ENCODE assay signal across 1 cellular context in the genomic region with DNA sequence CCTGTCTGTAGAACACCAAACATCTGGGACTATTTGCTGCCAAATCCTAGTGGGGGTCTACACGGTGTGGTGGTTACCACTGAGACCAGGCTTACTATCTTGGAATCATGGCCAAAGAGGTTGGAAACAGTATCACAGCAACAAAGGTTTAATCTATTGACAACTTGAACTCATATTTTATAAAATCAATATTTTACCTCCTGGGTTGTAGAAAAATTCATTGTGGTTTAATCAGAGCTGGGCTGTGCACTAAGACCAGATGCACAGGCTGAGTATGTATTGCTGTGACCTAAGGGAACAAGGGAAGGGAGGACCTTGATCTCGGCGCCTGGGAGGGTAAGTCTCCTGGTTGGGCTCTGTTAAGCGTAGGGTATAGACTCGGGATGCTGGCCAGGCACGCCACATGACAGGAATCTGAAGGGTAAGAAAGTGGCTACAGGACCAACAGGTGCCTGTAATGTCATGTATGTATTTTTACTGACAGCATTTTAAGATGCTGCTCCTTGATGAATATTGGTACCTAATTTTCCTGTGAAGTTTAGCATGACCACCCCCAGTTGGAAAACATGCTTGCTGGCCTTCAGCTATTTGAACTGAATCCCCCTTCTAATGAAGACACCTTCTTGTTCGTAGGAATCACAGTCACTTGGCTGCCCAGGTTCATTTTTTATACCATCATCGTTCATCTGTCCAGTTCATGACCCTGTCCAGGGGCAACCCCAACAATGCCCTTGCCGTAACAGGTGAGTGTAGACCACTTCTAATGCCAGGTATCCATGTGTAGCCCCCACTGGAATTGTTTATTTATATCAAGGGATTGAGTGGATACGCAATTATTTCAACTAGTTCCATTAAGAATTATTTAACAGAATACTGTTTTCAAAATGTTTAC.
TF ChIP-seq lines count a peak whose summit lies in the region.

No MANE protein-coding gene starts in this region.

TF ChIP-seq in WTC11, 78 proteins besides CTCF, POLR2A, EP300 and RAD21 (continued from another document):
- TF ChIP-seq, protein P1, sequence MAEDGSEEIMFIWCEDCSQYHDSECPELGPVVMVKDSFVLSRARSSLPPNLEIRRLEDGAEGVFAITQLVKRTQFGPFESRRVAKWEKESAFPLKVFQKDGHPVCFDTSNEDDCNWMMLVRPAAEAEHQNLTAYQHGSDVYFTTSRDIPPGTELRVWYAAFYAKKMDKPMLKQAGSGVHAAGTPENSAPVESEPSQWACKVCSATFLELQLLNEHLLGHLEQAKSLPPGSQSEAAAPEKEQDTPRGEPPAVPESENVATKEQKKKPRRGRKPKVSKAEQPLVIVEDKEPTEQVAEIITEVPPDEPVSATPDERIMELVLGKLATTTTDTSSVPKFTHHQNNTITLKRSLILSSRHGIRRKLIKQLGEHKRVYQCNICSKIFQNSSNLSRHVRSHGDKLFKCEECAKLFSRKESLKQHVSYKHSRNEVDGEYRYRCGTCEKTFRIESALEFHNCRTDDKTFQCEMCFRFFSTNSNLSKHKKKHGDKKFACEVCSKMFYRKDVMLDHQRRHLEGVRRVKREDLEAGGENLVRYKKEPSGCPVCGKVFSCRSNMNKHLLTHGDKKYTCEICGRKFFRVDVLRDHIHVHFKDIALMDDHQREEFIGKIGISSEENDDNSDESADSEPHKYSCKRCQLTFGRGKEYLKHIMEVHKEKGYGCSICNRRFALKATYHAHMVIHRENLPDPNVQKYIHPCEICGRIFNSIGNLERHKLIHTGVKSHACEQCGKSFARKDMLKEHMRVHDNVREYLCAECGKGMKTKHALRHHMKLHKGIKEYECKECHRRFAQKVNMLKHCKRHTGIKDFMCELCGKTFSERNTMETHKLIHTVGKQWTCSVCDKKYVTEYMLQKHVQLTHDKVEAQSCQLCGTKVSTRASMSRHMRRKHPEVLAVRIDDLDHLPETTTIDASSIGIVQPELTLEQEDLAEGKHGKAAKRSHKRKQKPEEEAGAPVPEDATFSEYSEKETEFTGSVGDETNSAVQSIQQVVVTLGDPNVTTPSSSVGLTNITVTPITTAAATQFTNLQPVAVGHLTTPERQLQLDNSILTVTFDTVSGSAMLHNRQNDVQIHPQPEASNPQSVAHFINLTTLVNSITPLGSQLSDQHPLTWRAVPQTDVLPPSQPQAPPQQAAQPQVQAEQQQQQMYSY (CRISPR knock-in tag; IDR thresholded peaks at IDR 0.05), result no peak
- TF ChIP-seq CREB1 (CRISPR knock-in tag; IDR thresholded peaks at IDR 0.05) (no peak), NR3C1 (CRISPR knock-in tag; conservative IDR thresholded peaks at IDR 0.05; ENCODE audit: low read depth) (no peak), TEAD1 (CRISPR knock-in tag; IDR thresholded peaks at IDR 0.05) (no peak), ZBTB21 (CRISPR knock-in tag; IDR thresholded peaks at IDR 0.05; ENCODE audit: borderline replicate concordance) (no peak), HMGA2 (CRISPR knock-in tag; IDR thresholded peaks at IDR 0.05) (no peak), ZNF219 (CRISPR knock-in tag; IDR thresholded peaks at IDR 0.05; ENCODE audit: borderline replicate concordance) (no peak)
- TF ChIP-seq, protein P2, sequence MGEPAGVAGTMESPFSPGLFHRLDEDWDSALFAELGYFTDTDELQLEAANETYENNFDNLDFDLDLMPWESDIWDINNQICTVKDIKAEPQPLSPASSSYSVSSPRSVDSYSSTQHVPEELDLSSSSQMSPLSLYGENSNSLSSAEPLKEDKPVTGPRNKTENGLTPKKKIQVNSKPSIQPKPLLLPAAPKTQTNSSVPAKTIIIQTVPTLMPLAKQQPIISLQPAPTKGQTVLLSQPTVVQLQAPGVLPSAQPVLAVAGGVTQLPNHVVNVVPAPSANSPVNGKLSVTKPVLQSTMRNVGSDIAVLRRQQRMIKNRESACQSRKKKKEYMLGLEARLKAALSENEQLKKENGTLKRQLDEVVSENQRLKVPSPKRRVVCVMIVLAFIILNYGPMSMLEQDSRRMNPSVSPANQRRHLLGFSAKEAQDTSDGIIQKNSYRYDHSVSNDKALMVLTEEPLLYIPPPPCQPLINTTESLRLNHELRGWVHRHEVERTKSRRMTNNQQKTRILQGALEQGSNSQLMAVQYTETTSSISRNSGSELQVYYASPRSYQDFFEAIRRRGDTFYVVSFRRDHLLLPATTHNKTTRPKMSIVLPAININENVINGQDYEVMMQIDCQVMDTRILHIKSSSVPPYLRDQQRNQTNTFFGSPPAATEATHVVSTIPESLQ (CRISPR knock-in tag; IDR thresholded peaks at IDR 0.05), result no peak
